ENCODE assay signal across 1 cellular context in the genomic region with DNA sequence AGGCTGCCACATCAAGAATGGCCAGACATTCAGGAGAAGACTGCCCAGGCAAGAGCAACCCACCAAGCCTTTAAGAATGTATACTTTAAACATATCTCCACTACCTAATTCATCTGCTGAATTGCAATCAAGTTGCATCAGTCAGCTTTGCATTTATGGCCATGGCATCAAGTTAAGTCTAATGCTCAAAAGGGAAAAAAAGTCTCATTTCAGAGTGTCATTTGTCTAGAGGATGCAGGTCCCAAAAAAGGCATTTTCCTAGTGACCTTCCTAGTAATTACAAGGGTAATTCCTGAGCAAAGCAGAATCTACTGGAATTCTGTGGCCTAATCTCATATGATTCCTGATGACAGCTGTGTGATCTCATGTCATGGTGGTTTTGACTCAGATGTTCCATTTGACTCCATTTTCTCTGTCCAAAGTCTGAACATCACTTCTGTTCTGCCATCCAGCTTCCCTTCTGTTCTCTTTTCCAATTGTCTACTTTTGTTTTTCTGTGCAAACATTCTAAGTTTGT.
TF ChIP-seq lines count a peak whose summit lies in the region.

No MANE protein-coding gene starts in this region.

TF ChIP-seq in K562, 482 proteins besides CTCF, POLR2A, EP300 and RAD21 (continued from another document and continues in another):
- TF ChIP-seq, protein P1, sequence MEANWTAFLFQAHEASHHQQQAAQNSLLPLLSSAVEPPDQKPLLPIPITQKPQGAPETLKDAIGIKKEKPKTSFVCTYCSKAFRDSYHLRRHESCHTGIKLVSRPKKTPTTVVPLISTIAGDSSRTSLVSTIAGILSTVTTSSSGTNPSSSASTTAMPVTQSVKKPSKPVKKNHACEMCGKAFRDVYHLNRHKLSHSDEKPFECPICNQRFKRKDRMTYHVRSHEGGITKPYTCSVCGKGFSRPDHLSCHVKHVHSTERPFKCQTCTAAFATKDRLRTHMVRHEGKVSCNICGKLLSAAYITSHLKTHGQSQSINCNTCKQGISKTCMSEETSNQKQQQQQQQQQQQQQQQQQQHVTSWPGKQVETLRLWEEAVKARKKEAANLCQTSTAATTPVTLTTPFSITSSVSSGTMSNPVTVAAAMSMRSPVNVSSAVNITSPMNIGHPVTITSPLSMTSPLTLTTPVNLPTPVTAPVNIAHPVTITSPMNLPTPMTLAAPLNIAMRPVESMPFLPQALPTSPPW (CRISPR knock-in tag; IDR thresholded peaks at IDR 0.05) = no peak
- TF ChIP-seq ATF1 (CRISPR knock-in tag; IDR thresholded peaks at IDR 0.05) = no peak
- no peak for TF ChIP-seq ATF1 (tag; IDR thresholded peaks at IDR 0.05)
- TF ChIP-seq, protein P2, sequence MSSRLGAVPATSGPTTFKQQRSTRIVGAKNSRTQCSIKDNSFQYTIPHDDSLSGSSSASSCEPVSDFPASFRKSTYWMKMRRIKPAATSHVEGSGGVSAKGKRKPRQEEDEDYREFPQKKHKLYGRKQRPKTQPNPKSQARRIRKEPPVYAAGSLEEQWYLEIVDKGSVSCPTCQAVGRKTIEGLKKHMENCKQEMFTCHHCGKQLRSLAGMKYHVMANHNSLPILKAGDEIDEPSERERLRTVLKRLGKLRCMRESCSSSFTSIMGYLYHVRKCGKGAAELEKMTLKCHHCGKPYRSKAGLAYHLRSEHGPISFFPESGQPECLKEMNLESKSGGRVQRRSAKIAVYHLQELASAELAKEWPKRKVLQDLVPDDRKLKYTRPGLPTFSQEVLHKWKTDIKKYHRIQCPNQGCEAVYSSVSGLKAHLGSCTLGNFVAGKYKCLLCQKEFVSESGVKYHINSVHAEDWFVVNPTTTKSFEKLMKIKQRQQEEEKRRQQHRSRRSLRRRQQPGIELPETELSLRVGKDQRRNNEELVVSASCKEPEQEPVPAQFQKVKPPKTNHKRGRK (tag; IDR thresholded peaks at IDR 0.05) = no peak
- TF ChIP-seq, protein P3, sequence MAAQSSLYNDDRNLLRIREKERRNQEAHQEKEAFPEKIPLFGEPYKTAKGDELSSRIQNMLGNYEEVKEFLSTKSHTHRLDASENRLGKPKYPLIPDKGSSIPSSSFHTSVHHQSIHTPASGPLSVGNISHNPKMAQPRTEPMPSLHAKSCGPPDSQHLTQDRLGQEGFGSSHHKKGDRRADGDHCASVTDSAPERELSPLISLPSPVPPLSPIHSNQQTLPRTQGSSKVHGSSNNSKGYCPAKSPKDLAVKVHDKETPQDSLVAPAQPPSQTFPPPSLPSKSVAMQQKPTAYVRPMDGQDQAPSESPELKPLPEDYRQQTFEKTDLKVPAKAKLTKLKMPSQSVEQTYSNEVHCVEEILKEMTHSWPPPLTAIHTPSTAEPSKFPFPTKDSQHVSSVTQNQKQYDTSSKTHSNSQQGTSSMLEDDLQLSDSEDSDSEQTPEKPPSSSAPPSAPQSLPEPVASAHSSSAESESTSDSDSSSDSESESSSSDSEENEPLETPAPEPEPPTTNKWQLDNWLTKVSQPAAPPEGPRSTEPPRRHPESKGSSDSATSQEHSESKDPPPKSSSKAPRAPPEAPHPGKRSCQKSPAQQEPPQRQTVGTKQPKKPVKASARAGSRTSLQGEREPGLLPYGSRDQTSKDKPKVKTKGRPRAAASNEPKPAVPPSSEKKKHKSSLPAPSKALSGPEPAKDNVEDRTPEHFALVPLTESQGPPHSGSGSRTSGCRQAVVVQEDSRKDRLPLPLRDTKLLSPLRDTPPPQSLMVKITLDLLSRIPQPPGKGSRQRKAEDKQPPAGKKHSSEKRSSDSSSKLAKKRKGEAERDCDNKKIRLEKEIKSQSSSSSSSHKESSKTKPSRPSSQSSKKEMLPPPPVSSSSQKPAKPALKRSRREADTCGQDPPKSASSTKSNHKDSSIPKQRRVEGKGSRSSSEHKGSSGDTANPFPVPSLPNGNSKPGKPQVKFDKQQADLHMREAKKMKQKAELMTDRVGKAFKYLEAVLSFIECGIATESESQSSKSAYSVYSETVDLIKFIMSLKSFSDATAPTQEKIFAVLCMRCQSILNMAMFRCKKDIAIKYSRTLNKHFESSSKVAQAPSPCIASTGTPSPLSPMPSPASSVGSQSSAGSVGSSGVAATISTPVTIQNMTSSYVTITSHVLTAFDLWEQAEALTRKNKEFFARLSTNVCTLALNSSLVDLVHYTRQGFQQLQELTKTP (IDR thresholded peaks at IDR 0.05; ENCODE audit: low read depth in 1 of 2, partially characterized antibody in 2 of 2) = peak in 1 of 2 experiments; percentile 67
- TF ChIP-seq, protein P4, sequence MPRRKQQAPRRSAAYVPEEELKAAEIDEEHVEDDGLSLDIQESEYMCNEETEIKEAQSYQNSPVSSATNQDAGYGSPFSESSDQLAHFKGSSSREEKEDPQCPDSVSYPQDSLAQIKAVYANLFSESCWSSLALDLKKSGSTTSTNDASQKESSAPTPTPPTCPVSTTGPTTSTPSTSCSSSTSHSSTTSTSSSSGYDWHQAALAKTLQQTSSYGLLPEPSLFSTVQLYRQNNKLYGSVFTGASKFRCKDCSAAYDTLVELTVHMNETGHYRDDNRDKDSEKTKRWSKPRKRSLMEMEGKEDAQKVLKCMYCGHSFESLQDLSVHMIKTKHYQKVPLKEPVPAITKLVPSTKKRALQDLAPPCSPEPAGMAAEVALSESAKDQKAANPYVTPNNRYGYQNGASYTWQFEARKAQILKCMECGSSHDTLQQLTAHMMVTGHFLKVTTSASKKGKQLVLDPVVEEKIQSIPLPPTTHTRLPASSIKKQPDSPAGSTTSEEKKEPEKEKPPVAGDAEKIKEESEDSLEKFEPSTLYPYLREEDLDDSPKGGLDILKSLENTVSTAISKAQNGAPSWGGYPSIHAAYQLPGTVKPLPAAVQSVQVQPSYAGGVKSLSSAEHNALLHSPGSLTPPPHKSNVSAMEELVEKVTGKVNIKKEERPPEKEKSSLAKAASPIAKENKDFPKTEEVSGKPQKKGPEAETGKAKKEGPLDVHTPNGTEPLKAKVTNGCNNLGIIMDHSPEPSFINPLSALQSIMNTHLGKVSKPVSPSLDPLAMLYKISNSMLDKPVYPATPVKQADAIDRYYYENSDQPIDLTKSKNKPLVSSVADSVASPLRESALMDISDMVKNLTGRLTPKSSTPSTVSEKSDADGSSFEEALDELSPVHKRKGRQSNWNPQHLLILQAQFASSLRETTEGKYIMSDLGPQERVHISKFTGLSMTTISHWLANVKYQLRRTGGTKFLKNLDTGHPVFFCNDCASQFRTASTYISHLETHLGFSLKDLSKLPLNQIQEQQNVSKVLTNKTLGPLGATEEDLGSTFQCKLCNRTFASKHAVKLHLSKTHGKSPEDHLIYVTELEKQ (CRISPR knock-in tag; IDR thresholded peaks at IDR 0.05) = peak; percentile 39; the same call in 1 of the 2 replicates
- TF ChIP-seq FOXA1 (IDR thresholded peaks at IDR 0.05; ENCODE audit: borderline replicate concordance) = no peak
- TF ChIP-seq RBM22 (IDR thresholded peaks at IDR 0.05; ENCODE audit: low read depth, low read length, poor library complexity, severe bottlenecking) = no peak
- no peak for TF ChIP-seq MTA3 (IDR thresholded peaks at IDR 0.05; ENCODE audit: borderline replicate concordance)
- TF ChIP-seq ZKSCAN8 (CRISPR knock-in tag; IDR thresholded peaks at IDR 0.05) = no peak
- no peak for TF ChIP-seq ETV6 (IDR thresholded peaks at IDR 0.05; ENCODE audit: borderline replicate concordance in 1 of 2, low read depth in 2 of 2, low read length in 1 of 2)
- TF ChIP-seq ETV6 (CRISPR knock-in tag; IDR thresholded peaks at IDR 0.05; ENCODE audit: borderline replicate concordance) = no peak
- TF ChIP-seq, protein P5, sequence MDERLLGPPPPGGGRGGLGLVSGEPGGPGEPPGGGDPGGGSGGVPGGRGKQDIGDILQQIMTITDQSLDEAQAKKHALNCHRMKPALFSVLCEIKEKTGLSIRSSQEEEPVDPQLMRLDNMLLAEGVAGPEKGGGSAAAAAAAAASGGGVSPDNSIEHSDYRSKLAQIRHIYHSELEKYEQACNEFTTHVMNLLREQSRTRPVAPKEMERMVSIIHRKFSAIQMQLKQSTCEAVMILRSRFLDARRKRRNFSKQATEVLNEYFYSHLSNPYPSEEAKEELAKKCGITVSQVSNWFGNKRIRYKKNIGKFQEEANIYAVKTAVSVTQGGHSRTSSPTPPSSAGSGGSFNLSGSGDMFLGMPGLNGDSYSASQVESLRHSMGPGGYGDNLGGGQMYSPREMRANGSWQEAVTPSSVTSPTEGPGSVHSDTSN (CRISPR knock-in tag; IDR thresholded peaks at IDR 0.05; ENCODE audit: low read depth) = no peak
- TF ChIP-seq, protein P5 (tag; conservative IDR thresholded peaks at IDR 0.05; ENCODE audit: low read depth) = no peak
- no peak for TF ChIP-seq ZNF780A (CRISPR knock-in tag; IDR thresholded peaks at IDR 0.05)
- no peak for TF ChIP-seq FOXJ3 (CRISPR knock-in tag; IDR thresholded peaks at IDR 0.05)
- TF ChIP-seq SMARCA4 (IDR thresholded peaks at IDR 0.05) = peak; percentile 48; the same call in 1 of the 2 replicates
- no peak for TF ChIP-seq ZC3H8 (IDR thresholded peaks at IDR 0.05)
- TF ChIP-seq BRF1 (IDR thresholded peaks at IDR 0.05; ENCODE audit: borderline replicate concordance, extremely low read depth, insufficient read length) = no peak
- no peak for TF ChIP-seq MCM5 (IDR thresholded peaks at IDR 0.05; ENCODE audit: low read depth)
- TF ChIP-seq HMG20A (CRISPR knock-in tag; conservative IDR thresholded peaks at IDR 0.05) = no peak
- TF ChIP-seq ZNF583 (CRISPR knock-in tag; IDR thresholded peaks at IDR 0.05) = peak; percentile 76; the same call in 1 of the 2 replicates
- TF ChIP-seq ELF1 (tag; IDR thresholded peaks at IDR 0.05) = no peak
- TF ChIP-seq DIDO1 (tag; IDR thresholded peaks at IDR 0.05; ENCODE audit: low read depth) = peak; percentile 65
- TF ChIP-seq ZNF217 (CRISPR knock-in tag; IDR thresholded peaks at IDR 0.05) = no peak
- TF ChIP-seq, protein P6, sequence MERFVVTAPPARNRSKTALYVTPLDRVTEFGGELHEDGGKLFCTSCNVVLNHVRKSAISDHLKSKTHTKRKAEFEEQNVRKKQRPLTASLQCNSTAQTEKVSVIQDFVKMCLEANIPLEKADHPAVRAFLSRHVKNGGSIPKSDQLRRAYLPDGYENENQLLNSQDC (CRISPR knock-in tag; IDR thresholded peaks at IDR 0.05) = no peak
- no peak for TF ChIP-seq HNRNPH1 (optimal IDR thresholded peaks at IDR 0.05; ENCODE audit: low read depth, low read length)
- TF ChIP-seq TCFL5 (CRISPR knock-in tag; conservative IDR thresholded peaks at IDR 0.05) = 0 out of 2 replicates have a peak, but pooled peaks have one; percentile 55
- TF ChIP-seq, protein P7, sequence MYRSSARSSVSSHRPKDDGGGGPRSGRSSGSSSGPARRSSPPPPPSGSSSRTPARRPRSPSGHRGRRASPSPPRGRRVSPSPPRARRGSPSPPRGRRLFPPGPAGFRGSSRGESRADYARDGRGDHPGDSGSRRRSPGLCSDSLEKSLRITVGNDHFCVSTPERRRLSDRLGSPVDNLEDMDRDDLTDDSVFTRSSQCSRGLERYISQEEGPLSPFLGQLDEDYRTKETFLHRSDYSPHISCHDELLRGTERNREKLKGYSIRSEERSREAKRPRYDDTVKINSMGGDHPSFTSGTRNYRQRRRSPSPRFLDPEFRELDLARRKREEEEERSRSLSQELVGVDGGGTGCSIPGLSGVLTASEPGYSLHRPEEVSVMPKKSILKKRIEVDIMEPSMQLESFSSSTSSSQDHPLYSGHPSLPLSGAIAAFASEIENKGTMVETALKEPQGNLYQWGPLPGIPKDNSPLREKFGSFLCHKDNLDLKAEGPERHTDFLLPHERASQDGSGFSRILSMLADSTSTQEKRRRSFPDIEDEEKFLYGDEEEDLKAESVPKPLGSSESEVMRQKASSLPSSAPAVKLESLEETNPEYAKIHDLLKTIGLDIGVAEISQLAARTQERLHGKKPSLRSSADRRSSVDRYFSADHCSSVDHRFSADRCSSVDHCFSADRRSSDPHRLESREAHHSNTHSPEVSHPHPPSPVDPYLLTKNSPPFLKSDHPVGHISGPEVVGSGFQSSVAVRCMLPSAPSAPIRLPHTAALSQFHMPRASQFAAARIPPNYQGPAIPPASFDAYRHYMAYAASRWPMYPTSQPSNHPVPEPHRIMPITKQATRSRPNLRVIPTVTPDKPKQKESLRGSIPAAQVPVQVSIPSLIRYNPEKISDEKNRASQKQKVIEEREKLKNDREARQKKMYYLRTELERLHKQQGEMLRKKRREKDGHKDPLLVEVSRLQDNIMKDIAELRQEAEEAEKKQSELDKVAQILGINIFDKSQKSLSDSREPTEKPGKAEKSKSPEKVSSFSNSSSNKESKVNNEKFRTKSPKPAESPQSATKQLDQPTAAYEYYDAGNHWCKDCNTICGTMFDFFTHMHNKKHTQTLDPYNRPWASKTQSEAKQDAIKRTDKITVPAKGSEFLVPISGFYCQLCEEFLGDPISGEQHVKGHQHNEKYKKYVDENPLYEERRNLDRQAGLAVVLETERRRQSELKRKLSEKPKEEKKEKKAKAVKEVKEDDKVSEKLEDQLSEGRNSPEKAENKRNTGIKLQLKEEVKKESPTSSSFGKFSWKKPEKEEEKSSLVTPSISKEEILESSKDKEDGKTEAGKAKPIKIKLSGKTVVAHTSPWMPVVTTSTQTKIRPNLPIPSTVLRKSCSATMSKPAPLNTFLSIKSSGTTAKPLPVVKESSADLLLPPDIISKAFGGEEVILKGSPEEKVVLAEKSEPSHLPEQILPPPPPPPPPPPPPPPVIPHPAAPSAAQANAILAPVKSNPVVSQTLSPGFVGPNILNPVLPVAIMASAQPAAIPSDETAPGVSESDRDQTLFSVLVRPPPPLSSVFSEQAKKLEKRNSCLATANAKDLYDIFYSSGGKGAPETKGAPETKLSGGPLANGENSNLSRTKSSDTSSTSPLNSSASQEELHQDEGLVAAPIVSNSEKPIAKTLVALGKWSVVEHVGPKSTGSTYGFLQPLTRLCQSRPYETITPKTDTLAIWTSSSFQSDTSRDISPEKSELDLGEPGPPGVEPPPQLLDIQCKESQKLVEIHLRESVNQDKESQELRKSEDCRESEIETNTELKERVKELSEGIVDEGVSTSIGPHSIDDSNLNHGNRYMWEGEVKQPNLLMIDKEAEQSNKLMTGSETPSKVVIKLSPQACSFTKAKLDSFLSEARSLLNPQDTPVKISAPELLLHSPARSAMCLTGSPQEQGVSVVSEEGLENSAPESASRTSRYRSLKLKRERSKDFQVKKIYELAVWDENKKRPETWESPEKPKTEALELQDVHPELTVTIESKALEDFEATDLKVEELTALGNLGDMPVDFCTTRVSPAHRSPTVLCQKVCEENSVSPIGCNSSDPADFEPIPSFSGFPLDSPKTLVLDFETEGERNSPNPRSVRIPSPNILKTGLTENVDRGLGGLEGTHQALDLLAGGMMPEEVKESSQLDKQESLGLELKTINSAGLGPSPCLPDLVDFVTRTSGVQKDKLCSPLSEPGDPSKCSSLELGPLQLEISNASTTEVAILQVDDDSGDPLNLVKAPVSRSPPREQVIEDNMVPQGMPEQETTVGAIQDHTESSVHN (IDR thresholded peaks at IDR 0.05; ENCODE audit: borderline replicate concordance in 1 of 2, low read depth in 1 of 2) = no peak
- no peak for TF ChIP-seq BRCA1 (IDR thresholded peaks at IDR 0.05)
- no peak for TF ChIP-seq BRCA1 (CRISPR knock-in tag; IDR thresholded peaks at IDR 0.05)
- TF ChIP-seq, protein P8, sequence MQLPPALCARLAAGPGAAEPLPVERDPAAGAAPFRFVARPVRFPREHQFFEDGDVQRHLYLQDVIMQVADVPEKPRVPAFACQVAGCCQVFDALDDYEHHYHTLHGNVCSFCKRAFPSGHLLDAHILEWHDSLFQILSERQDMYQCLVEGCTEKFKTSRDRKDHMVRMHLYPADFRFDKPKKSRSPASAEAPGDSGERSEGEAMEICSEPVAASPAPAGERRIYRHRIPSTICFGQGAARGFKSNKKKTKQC (CRISPR knock-in tag; IDR thresholded peaks at IDR 0.05) = no peak
- no peak for TF ChIP-seq KDM5B (IDR thresholded peaks at IDR 0.05; ENCODE audit: insufficient replicate concordance, low read depth, low read length)
- peak; percentile 44; the same call in 1 of the 2 replicates for TF ChIP-seq PTTG1 (tag; IDR thresholded peaks at IDR 0.05; ENCODE audit: low read depth)
